Comparison of ENCODE assay signal across 8 cellular contexts in the genomic region with DNA sequence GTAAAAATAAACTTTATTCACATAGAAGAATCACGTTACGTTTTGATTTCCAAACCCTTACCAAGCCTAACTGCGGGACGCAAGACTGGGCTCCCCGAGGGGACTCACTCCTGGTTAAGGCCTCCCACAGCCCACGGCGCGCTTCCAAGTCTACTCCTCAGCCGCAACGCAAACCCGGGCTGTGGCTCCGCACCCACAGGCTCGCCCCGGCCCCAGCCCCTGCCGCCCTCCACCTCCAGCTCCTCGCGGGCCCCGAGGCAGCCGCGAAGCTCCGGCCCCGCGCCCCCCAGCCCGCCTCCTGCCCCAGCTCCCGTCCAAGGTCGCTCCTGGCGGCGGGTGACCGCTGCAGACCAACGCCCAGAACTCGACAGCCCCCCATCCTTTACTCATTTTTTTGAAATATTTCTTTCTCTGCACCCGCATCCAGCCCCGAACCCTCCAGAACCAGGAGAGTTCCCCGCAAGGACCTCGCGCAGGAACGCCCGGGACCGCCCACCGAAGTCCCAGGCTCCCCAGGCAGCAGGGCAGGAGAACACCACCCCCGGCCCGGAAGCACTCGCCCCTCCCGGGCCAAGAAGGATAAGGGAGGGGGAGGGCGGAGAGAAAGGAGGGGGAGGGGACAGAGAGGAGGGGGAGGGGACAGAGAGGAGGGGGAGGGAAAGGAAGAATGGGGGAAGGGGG. TPM values are rescaled to one million over a fixed set of nuclear protein-coding genes. Genes with fewer than 3 reads are reported as not detected.
A peak's percentile ranks its signal among the peaks of the same experiment; 100 is the strongest.
DNase-seq lines count a peak whose midpoint lies in the region; ATAC-seq lines count a peak whose summit lies in the region.

No MANE protein-coding gene starts in this region.

- in situ Hi-C loops in ACHN (cut with HindIII; ENCODE audit: low pct_ligation_motif_present, low pct_unique_long_range_greater_than_20kb, low sequenced_read_pairs): no loop called here

- peak overlapping the region; percentile 99 for H3K27ac ChIP-seq in cingulate gyrus (ENCODE audit: low read depth, low read length)

- ATAC-seq in GM19463 (IDR thresholded peaks at IDR 0.05; ENCODE audit: unreplicated experiment) (peak; percentile 19), left colon (peak; percentile 64)

- intact Hi-C loops in left colon (cut with DNase I, micrococcal nuclease): loop anchor here in 1 of 2 donors (10.0 kb wide), 1 partner anchor 173 kb away; the partner anchor contains the start of gene TMEM11

- peak; percentile 83 for DNase-seq in ACHN
- peak; percentile 35 for DNase-seq in NCI-H2196 treated with DMSO at 0.1 percent for 48 hours (lab: John Stamatoyannopoulos, UW; ENCODE audit: unreplicated experiment)
- peak; percentile 56 to 60 for DNase-seq in activated CD4-positive, alpha-beta T cell treated with anti-CD3 and anti-CD28 coated beads for 24 hours (ENCODE audit: low read depth in 2 of 2)
- peak; percentile 87 to 92 for DNase-seq in left colon
- DNase-seq in stimulated activated CD4-positive, alpha-beta T cell treated with anti-CD3 and anti-CD28 coated beads, Interleukin-15, amount 100 ng/mL, for 48 hours (ENCODE audit: low read depth in 2 of 2): peak; percentile 52 to 63
- DNase-seq in inferior parietal cortex (ENCODE audit: extremely low spot score): no peak

RNA-seq across cellular contexts. Expression of gene USP22, which starts 0.9 kb away (rescaled TPM):
- 100 to 1,000 TPM; 145 to 155 TPM for total RNA-seq in left colon
